Comparison of ENCODE assay signal across 8 cellular contexts in the genomic region with DNA sequence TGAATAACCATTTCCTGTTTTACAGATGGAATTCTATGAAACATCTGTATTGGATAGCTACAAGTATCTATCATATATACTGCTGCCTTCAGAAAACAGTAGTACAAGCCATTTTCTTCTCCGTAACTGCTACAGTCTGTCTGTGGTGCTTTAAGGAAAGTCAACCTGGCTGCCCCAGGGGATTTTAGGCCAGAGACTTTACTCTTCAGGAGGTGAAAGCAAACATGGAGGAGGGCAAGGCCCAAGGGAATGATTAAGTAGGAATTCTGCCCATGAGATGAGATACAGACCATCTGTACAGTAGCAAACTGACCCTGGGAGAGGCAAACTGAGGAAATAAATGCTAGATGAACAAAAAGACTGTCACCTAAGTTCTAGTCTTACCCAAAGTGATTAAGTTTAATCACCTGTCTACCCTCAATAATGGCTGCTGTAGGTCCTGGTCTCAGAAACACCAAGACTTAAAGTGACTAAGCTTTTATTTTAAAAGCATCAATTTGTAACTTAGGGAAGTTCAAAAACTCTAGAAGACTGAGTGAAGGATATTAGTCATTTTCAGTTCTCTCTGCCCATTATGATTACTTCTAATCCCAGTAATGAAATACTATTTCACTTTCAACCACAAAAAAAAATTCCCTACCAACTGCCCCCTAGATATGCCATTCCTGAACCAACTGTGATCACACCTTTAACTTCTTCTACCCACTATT. TPM values are rescaled to one million over a fixed set of nuclear protein-coding genes. Genes with fewer than 3 reads are reported as not detected.
DNase-seq lines count a peak whose midpoint lies in the region; ATAC-seq and FAIRE-seq lines count a peak whose summit lies in the region.

No MANE protein-coding gene starts in this region.

- H2BK120ac ChIP-seq in mesenchymal stem cell (ENCODE audit: low read depth, low read length) = no peak overlapping the region

- no peak overlapping the region for H2BK12ac ChIP-seq in mesenchymal stem cell (ENCODE audit: low read length in 2 of 2)

- H3K36me3 ChIP-seq in mesenchymal stem cell (ENCODE audit: control insufficient read depth in 1 of 2, insufficient read depth in 2 of 2, low read depth in 1 of 2, low read length in 2 of 2) = peaks cover 0 to 3% of the 10 kb centered on the region in 2 experiments
- peaks cover 0 to 2% of the 10 kb centered on the region in 2 donors for H3K36me3 ChIP-seq in small intestine (ENCODE audit: control insufficient read depth in 2 of 2, insufficient read depth in 2 of 2, low read length in 2 of 2)

- H3K4me2 ChIP-seq in mesenchymal stem cell (ENCODE audit: low read length, poor library complexity, severe bottlenecking) = no peak overlapping the region

- H2BK15ac ChIP-seq in mesenchymal stem cell (ENCODE audit: low read depth, poor library complexity, severe bottlenecking) = no peak overlapping the region

- H3K9ac ChIP-seq in mesenchymal stem cell (ENCODE audit: low read length) = peak overlapping the region; percentile 9

- H3K9me3 ChIP-seq in mesenchymal stem cell (ENCODE audit: control insufficient read depth, low read length) = no peaks in the 10 kb centered on the region
- no peaks in the 10 kb centered on the region for H3K9me3 ChIP-seq in small intestine (ENCODE audit: control insufficient read depth, low read depth)

- peak overlapping the region; percentile 41 for H3K27ac ChIP-seq in mesenchymal stem cell (ENCODE audit: low read length, poor library complexity, severe bottlenecking)
- peak overlapping the region in 1 of 2 donors; percentile 13 for H3K27ac ChIP-seq in small intestine (ENCODE audit: low read depth in 1 of 2, low read length in 1 of 2)

- no peak overlapping the region for H3K23ac ChIP-seq in mesenchymal stem cell (ENCODE audit: low read length in 2 of 2)

- no peak overlapping the region for H3K18ac ChIP-seq in mesenchymal stem cell (ENCODE audit: low read depth in 1 of 2, low read length in 2 of 2)

- H2BK5ac ChIP-seq in mesenchymal stem cell (ENCODE audit: low read depth, low read length, poor library complexity, severe bottlenecking) = no peak overlapping the region

- no peak overlapping the region for H4K91ac ChIP-seq in mesenchymal stem cell (ENCODE audit: low read length)

- ATAC-seq in GM18508 (IDR thresholded peaks at IDR 0.05; ENCODE audit: insufficient read depth, unreplicated experiment) = peak; percentile 88
- peak; percentile 78 for ATAC-seq in GM21737 (IDR thresholded peaks at IDR 0.05; ENCODE audit: unreplicated experiment)

- peaks cover 2% of the 10 kb centered on the region for H3K79me1 ChIP-seq in mesenchymal stem cell (replicated peaks; ENCODE audit: low read length, poor library complexity, severe bottlenecking)

- H3K4me1 ChIP-seq in mesenchymal stem cell (ENCODE audit: control insufficient read depth, insufficient read depth, low read depth, low read length) = no peaks in the 10 kb centered on the region
- H3K4me1 ChIP-seq in small intestine (ENCODE audit: control insufficient read depth in 2 of 2, insufficient read depth in 1 of 2, low read depth in 1 of 2, low read length in 1 of 2) = no peaks in the 10 kb centered on the region

- H3K14ac ChIP-seq in mesenchymal stem cell (ENCODE audit: low read length in 2 of 2) = no peak overlapping the region

- WGBS in mesenchymal stem cell = 78% methylated on average over 1 of the region's 1 CpG
- WGBS in small intestine, 3 donors = 80 to 92% (median 83%) methylated on average over 1 of the region's 1 CpG

- H3K27me3 ChIP-seq in mesenchymal stem cell (ENCODE audit: control insufficient read depth in 1 of 2, insufficient read depth in 1 of 2, low read length in 2 of 2) (no peaks in the 10 kb centered on the region), small intestine (ENCODE audit: control insufficient read depth in 2 of 2, insufficient read depth in 2 of 2, low read length in 2 of 2) (no peaks in the 10 kb centered on the region)

- H2AFZ ChIP-seq in mesenchymal stem cell (ENCODE audit: low read depth, low read length) = no peak overlapping the region

- no peak for FAIRE-seq in small intestine (lab: Jason Lieb, UNC)

- peak overlapping the region; percentile 10 for H2AK5ac ChIP-seq in mesenchymal stem cell (ENCODE audit: low read length, severe bottlenecking)

- H4K8ac ChIP-seq in mesenchymal stem cell (ENCODE audit: low read length) = no peak overlapping the region

- H3K4ac ChIP-seq in mesenchymal stem cell (ENCODE audit: low read depth in 1 of 2, low read length in 2 of 2) = no peak overlapping the region

- DNase-seq in M059J (ENCODE audit: low read depth) (peak; percentile 33), mesenchymal stem cell (peak; percentile 17), NCI-H2196 treated with DMSO at 0.1 percent for 48 hours (lab: John Stamatoyannopoulos, UW; ENCODE audit: unreplicated experiment) (no peak), AG20443 (ENCODE audit: low spot score) (no peak), small intestine (no peak), DMS79 treated with DMSO at 0.1 percent for 48 hours (lab: John Stamatoyannopoulos, UW) (no peak)

- H3K4me3 ChIP-seq in mesenchymal stem cell (ENCODE audit: insufficient read depth in 1 of 2, low read depth in 1 of 2, low read length in 2 of 2) (no peak overlapping the region), small intestine (ENCODE audit: low read depth in 1 of 2, low read length in 2 of 2) (no peak overlapping the region)

RNA-seq across cellular contexts. Expression of a gene that starts 14.8 kb away (rescaled TPM):
- total RNA-seq in M059J (2014; rRNA removed; shearing (Covaris generic)) = 37.1 and 49.7 TPM in 2 replicates
- polyA plus RNA-seq in mesenchymal stem cell (2013, experiment 1 of 2) = 25.6 TPM
- polyA plus RNA-seq in mesenchymal stem cell (2013, experiment 2 of 2) = 26.0 TPM
- polyA plus RNA-seq in small intestine = 10 to 100 TPM; 24.0 to 37.6 (median 36.2) TPM

RNA-seq across cellular contexts. Expression of a gene that starts 59.7 kb away (rescaled TPM):
- total RNA-seq in M059J (2014; rRNA removed; shearing (Covaris generic)) = 21.9 and 22.7 TPM in 2 replicates
- polyA plus RNA-seq in mesenchymal stem cell (2013, experiment 1 of 2) = 14.3 TPM
- polyA plus RNA-seq in mesenchymal stem cell (2013, experiment 2 of 2) = 13.8 TPM
- polyA plus RNA-seq in small intestine = 1 to 10 TPM; 4.3 to 7.8 (median 6.1) TPM

Comparison
In these comparisons a context has a peak if more than half of its experiments do, and no peak if none do; other contexts are left out.
1. DNase-seq: peak in M059J (single experiment) and mesenchymal stem cell (single experiment); none in NCI-H2196 treated with DMSO at 0.1 percent for 48 hours (single experiment), AG20443 (single experiment), small intestine (single experiment) and DMS79 treated with DMSO at 0.1 percent for 48 hours (single experiment).